Comparison of ENCODE assay signal across 8 cellular contexts in the genomic region with DNA sequence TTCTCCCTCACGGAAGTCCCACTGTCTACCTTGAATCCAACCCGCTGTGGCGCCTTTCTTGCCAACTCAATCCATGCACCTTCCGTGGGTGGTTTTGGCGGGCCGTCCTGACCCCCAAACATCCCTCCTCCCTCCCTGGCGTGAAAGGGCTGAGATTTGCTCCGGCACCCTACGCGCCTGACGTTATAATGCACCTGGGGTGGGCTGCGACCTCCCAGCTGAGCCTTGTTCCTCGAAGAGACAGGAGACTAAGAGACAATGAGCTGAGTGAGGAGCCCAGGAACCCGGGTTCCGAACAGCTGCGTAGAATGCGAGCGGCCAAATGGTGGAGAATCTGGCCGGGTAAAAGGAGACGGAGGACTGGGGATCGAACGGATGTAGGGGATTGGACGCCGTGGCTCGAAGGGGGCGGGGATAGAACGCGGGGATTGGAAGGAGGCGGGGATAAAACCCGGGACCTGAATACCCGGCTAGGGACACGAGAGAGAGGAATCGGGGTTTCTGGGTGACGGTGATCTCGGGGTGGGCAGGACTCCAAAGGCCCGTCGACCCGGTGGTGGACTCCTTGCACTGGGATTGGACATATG. TPM values are rescaled to one million over a fixed set of nuclear protein-coding genes. Genes with fewer than 3 reads are reported as not detected.
DNase-seq lines count a peak whose midpoint lies in the region; ATAC-seq and TF ChIP-seq lines count a peak whose summit lies in the region.

TSS of gene CPT1C (plus strand) at position 461 of the 587 bp plus-strand sequence. CDS start 1,137 bp downstream, outside the sequence.

- H3K79me2 ChIP-seq in trophoblast cell (ENCODE audit: control insufficient read depth, insufficient read depth, low read length, poor library complexity), result no peaks in the 10 kb centered on the region

- H3K18ac ChIP-seq in trophoblast cell (ENCODE audit: low read length), result no peak within 1 kb of the TSS

- H3K9me3 ChIP-seq in RWPE2 (ENCODE audit: severe bottlenecking) (no peaks in the 10 kb centered on the region), trophoblast cell (ENCODE audit: insufficient read depth, low read depth, low read length) (no peaks in the 10 kb centered on the region), aorta (ENCODE audit: control insufficient read depth, low read length) (no peaks in the 10 kb centered on the region)

- no peak for TF ChIP-seq CTCF in RWPE2 (IDR thresholded peaks at IDR 0.05; ENCODE audit: poor library complexity, severe bottlenecking)
- TF ChIP-seq CTCF in astrocyte of the cerebellum (IDR thresholded peaks at IDR 0.05; ENCODE audit: low read depth, low read length, missing control alignments), result no peak

- H3K27ac ChIP-seq in RWPE2 (ENCODE audit: poor library complexity, severe bottlenecking) (peak within 1 kb of the TSS; percentile 29), trophoblast cell (ENCODE audit: low read depth, low read length) (no peak within 1 kb of the TSS), aorta (ENCODE audit: low read depth in 1 of 2, low read length in 2 of 2) (no peak within 1 kb of the TSS)

- H2BK5ac ChIP-seq in trophoblast cell (ENCODE audit: low read depth, low read length, poor library complexity), result no peak within 1 kb of the TSS

- no peak within 1 kb of the TSS for H2BK12ac ChIP-seq in trophoblast cell (ENCODE audit: low read length)

- H3K27me3 ChIP-seq in RWPE2 (ENCODE audit: insufficient read depth, poor library complexity, severe bottlenecking) (no peaks in the 10 kb centered on the region), trophoblast cell (ENCODE audit: insufficient read depth, low read length) (no peaks in the 10 kb centered on the region), aorta (ENCODE audit: control insufficient read depth in 1 of 2, insufficient read depth in 2 of 2, low read length in 1 of 2) (no peaks in the 10 kb centered on the region)

- H3K9ac ChIP-seq in trophoblast cell (ENCODE audit: low read length), result peak within 1 kb of the TSS; percentile 18

- DNase-seq in activated CD4-positive, CD25-positive, alpha-beta regulatory T cell treated with anti-CD3 and anti-CD28 coated beads, Interleukin-2, amount 50 U/mL, for 72 hours, result no peak
- DNase-seq in RWPE2 (ENCODE audit: low spot score), result peak; percentile 85
- DNase-seq in astrocyte of the cerebellum (ENCODE audit: low read depth), result peak; percentile 48
- peak; percentile 84 for DNase-seq in left ventricle myocardium superior
- DNase-seq in trophoblast cell, result peak in 1 of 2 donors; percentile 37
- DNase-seq in aorta, result peak; percentile 84 to 90
- no peak for DNase-seq in COLO829 (ENCODE audit: low spot score)

- H3K4ac ChIP-seq in trophoblast cell (ENCODE audit: low read depth, low read length), result peak within 1 kb of the TSS; percentile 12

- no CpG with 5 or more reads among the region's 38 CpGs for WGBS in trophoblast cell (ENCODE audit: extremely low coverage, insufficient coverage, insufficient read length)
- 1% methylated on average over 38 of the region's 38 CpGs for WGBS in aorta, 2 donors

- H2BK120ac ChIP-seq in trophoblast cell (ENCODE audit: insufficient read depth, low read length, poor library complexity), result no peak within 1 kb of the TSS

- H3K23ac ChIP-seq in trophoblast cell (ENCODE audit: low read length), result no peak within 1 kb of the TSS

- in situ Hi-C loops in astrocyte of the cerebellum (cut with HindIII; ENCODE audit: low sequenced_read_pairs), result no loop called here

- no peak within 1 kb of the TSS for H4K91ac ChIP-seq in trophoblast cell (ENCODE audit: low read depth, low read length)

- H2AK5ac ChIP-seq in trophoblast cell (ENCODE audit: low read length), result peak within 1 kb of the TSS; percentile 39

- peaks cover 3% of the 10 kb centered on the region for H3K79me1 ChIP-seq in trophoblast cell (ENCODE audit: low read length)

- peak within 1 kb of the TSS; percentile 64 for H3K4me2 ChIP-seq in trophoblast cell (ENCODE audit: low read length)

- intact Hi-C loops in left ventricle myocardium superior (cut with micrococcal nuclease), result no loop called here
- intact Hi-C loops in aorta (cut with DNase I), result no loop called here

- H3K4me3 ChIP-seq in RWPE2 (ENCODE audit: severe bottlenecking) (peak within 1 kb of the TSS; percentile 40), astrocyte of the cerebellum (ENCODE audit: low read depth, low read length) (peak within 1 kb of the TSS; percentile 45), trophoblast cell (ENCODE audit: low read depth, low read length) (peak within 1 kb of the TSS; percentile 38), aorta (ENCODE audit: low read length in 2 of 2) (peak within 1 kb of the TSS; percentile 8 to 16)

- H3K4me1 ChIP-seq in RWPE2 (ENCODE audit: insufficient read depth, poor library complexity, severe bottlenecking) (no peaks in the 10 kb centered on the region), trophoblast cell (ENCODE audit: control insufficient read depth in 1 of 2, insufficient read depth in 2 of 2, low read length in 2 of 2) (peaks cover 12 to 20% of the 10 kb centered on the region in 2 experiments), aorta (ENCODE audit: control insufficient read depth in 1 of 2, insufficient read depth in 2 of 2, low read length in 2 of 2) (no peaks in the 10 kb centered on the region)

- H3K14ac ChIP-seq in trophoblast cell (ENCODE audit: low read length), result peak within 1 kb of the TSS; percentile 27

- peak within 1 kb of the TSS; percentile 74 for H4K8ac ChIP-seq in trophoblast cell (ENCODE audit: low read depth, low read length)

- H3K36me3 ChIP-seq in RWPE2 (ENCODE audit: low read depth) (peaks cover 13% of the 10 kb centered on the region), trophoblast cell (ENCODE audit: control insufficient read depth in 1 of 2, insufficient read depth in 2 of 2, low read length in 2 of 2) (peaks cover 28 to 29% of the 10 kb centered on the region in 2 experiments), aorta (ENCODE audit: control insufficient read depth in 1 of 2, insufficient read depth in 2 of 2, low read length in 1 of 2) (peaks cover 0 to 5% of the 10 kb centered on the region in 2 donors)

- H4K12ac ChIP-seq in trophoblast cell (ENCODE audit: low read depth, low read length), result peak within 1 kb of the TSS; percentile 29

- peak within 1 kb of the TSS; percentile 58 for H2AFZ ChIP-seq in trophoblast cell (ENCODE audit: insufficient read depth, low read length, poor library complexity)

- ATAC-seq in activated CD4-positive, CD25-positive, alpha-beta regulatory T cell treated with anti-CD3 and anti-CD28 coated beads, Interleukin-2, amount 50 U/mL, for 24 hours, result peak; percentile 63 to 65
- peak; percentile 77 for ATAC-seq in RWPE2 (ENCODE audit: low read depth)
- ATAC-seq in left ventricle myocardium superior, result peak; percentile 85
- peak; percentile 83 for ATAC-seq in aorta (ENCODE audit: low FRiP score)

RNA-seq across cellular contexts. Expression of gene CPT1C, which starts in this region (rescaled TPM):
- 3.1 TPM for total RNA-seq in left ventricle myocardium superior
- polyA plus RNA-seq in trophoblast cell (2013), result 8.9 and 10.1 TPM in 2 replicates
- 10 to 100 TPM in 1 of 2 donors, 1 to 10 TPM in 1; 6.5 to 24.4 TPM for total RNA-seq in aorta
- 1 to 10 TPM; 1.9 to 5.7 TPM for polyA plus RNA-seq in aorta

Comparison
In these comparisons a context has a peak if more than half of its experiments do, and no peak if none do; other contexts are left out.
1. DNase-seq: peak in RWPE2 (single experiment), astrocyte of the cerebellum (single experiment), left ventricle myocardium superior (single experiment) and aorta (2 of 2); none in activated CD4-positive, CD25-positive, alpha-beta regulatory T cell treated with anti-CD3 and anti-CD28 coated beads, Interleukin-2, amount 50 U/mL, for 72 hours (single experiment) and COLO829 (single experiment).
2. Peak in every context shown above with its lines, with median percentiles within 50 percentile points of each other: ATAC-seq and H3K4me3 ChIP-seq.